Comparison of ENCODE assay signal across 21 cellular contexts in genomic region chr15:49860101-49860500, GRCh38.
DNase-seq lines count a peak whose midpoint lies in the region; ATAC-seq and TF ChIP-seq lines count a peak whose summit lies in the region.
"Had no signal": no experiment of that assay in that cellular context is flagged by ENCODE, and none has a peak within 500 bp of the region (broad histone marks: within the 10 kb centered on the region; RNA-seq: fewer than 3 reads in every experiment).

No MANE protein-coding gene starts in this region.

- CTCF ChIA-PET in mammary epithelial cell (lab: Charles Lee; ENCODE audit: low non-redundant PET), result no interaction called here

- H3K9me3 ChIP-seq in mammary epithelial cell (replicated peaks; ENCODE audit: insufficient read depth, low read length) (no peaks in the 10 kb centered on the region), mesenchymal stem cell (ENCODE audit: control insufficient read depth, low read length) (peaks cover 1% of the 10 kb centered on the region)
- H3K9me3 ChIP-seq: gastroesophageal sphincter had no signal

- TF ChIP-seq CTCF in HFF-Myc (IDR thresholded peaks at IDR 0.05; ENCODE audit: low read depth, low read length, missing control alignments), result no peak
- TF ChIP-seq CTCF in mammary epithelial cell (conservative IDR thresholded peaks at IDR 0.05 in 1 of 2, IDR thresholded peaks at IDR 0.05 in 1 of 2; ENCODE audit: extremely low read depth in 1 of 2, insufficient read depth in 1 of 2, low read depth in 1 of 2, low read length in 2 of 2), result no peak
- no peak for TF ChIP-seq CTCF in glutamatergic neuron (IDR thresholded peaks at IDR 0.05; ENCODE audit: partially characterized antibody, unreplicated experiment)

- H4K20me1 ChIP-seq in mammary epithelial cell (ENCODE audit: insufficient read depth, low read length), result no peaks in the 10 kb centered on the region

- H3K4me3 Mint-ChIP-seq in glutamatergic neuron (ENCODE audit: unreplicated experiment), result no peak overlapping the region
- H3K4me3 Mint-ChIP-seq: activated CD4-positive, alpha-beta T cell treated with anti-CD3 and anti-CD28 coated beads, Interleukin-2, amount 10 ng/mL, durations not matched to agents 24 days and 14 days; B cell; memory B cell had no signal

- H3K9ac ChIP-seq in mammary epithelial cell (ENCODE audit: insufficient read depth, low read length), result no peak overlapping the region
- peak overlapping the region; percentile 92 for H3K9ac ChIP-seq in mesenchymal stem cell (ENCODE audit: low read length)

- no peak for ATAC-seq in GM19463 (IDR thresholded peaks at IDR 0.05; ENCODE audit: unreplicated experiment)
- no peak for ATAC-seq in HG03097 (IDR thresholded peaks at IDR 0.05; ENCODE audit: low FRiP score, unreplicated experiment)
- ATAC-seq: gastroesophageal sphincter, Panc1, SK-N-SH treated with all-trans-retinoic acid at 6 μM for 48 hours had no signal

- WGBS in mammary epithelial cell (ENCODE audit: low coverage, missing lambda C conversion rate), result 79% methylated on average over 7 of the region's 8 CpGs
- WGBS in mesenchymal stem cell, result 95% methylated on average over 6 of the region's 8 CpGs

- no peaks in the 10 kb centered on the region for H3K27me3 ChIP-seq in mammary epithelial cell (ENCODE audit: insufficient read depth, low read length)
- H3K27me3 ChIP-seq in mesenchymal stem cell (ENCODE audit: control insufficient read depth in 1 of 2, insufficient read depth in 1 of 2, low read length in 2 of 2), result no peaks in the 10 kb centered on the region
- H3K27me3 ChIP-seq: cardiac muscle cell, gastroesophageal sphincter had no signal

- no peak overlapping the region for H2BK120ac ChIP-seq in mesenchymal stem cell (ENCODE audit: low read depth, low read length)

- H3K36me3 ChIP-seq in mammary epithelial cell (ENCODE audit: insufficient read depth, low read length) (no peaks in the 10 kb centered on the region), mesenchymal stem cell (ENCODE audit: control insufficient read depth in 1 of 2, insufficient read depth in 2 of 2, low read depth in 1 of 2, low read length in 2 of 2) (peaks cover 0 to 20% of the 10 kb centered on the region in 2 experiments)
- H3K36me3 ChIP-seq: cardiac muscle cell, gastroesophageal sphincter had no signal

- dilution Hi-C loops in mammary epithelial cell (cut with HindIII; ENCODE audit: low sequenced_read_pairs), result no loop called here

- H3K18ac ChIP-seq in mesenchymal stem cell (ENCODE audit: low read depth in 1 of 2, low read length in 2 of 2), result peak overlapping the region; percentile 33 to 57

- H2BK5ac ChIP-seq in mesenchymal stem cell (ENCODE audit: low read depth, low read length, poor library complexity, severe bottlenecking), result no peak overlapping the region

- H3K27ac ChIP-seq in mammary epithelial cell (ENCODE audit: insufficient read depth, low read depth, low read length) (no peak overlapping the region), mesenchymal stem cell (ENCODE audit: low read length, poor library complexity, severe bottlenecking) (no peak overlapping the region)
- H3K27ac ChIP-seq: cardiac muscle cell had no signal

- no peak overlapping the region for H3K4ac ChIP-seq in mesenchymal stem cell (ENCODE audit: low read depth in 1 of 2, low read length in 2 of 2)

- H3K79me2 ChIP-seq in mammary epithelial cell (ENCODE audit: insufficient read depth, low read length), result no peaks in the 10 kb centered on the region

- intact Hi-C loops in mammary epithelial cell (cut with micrococcal nuclease), result loop anchor here (10.0 kb wide), 1 partner anchor 235 kb away; the partner anchor contains the start of genes DTWD1 and FAM227B

- no peak overlapping the region for H2AK5ac ChIP-seq in mesenchymal stem cell (ENCODE audit: low read length, severe bottlenecking)

- no peaks in the 10 kb centered on the region for H3K27me3 Mint-ChIP-seq in glutamatergic neuron (ENCODE audit: unreplicated experiment)
- H3K27me3 Mint-ChIP-seq: activated CD4-positive, alpha-beta T cell treated with anti-CD3 and anti-CD28 coated beads, Interleukin-2, amount 10 ng/mL, durations not matched to agents 24 days and 14 days; B cell; memory B cell had no signal

- no peak overlapping the region for H2BK15ac ChIP-seq in mesenchymal stem cell (ENCODE audit: low read depth, poor library complexity, severe bottlenecking)

- H3K4me3 ChIP-seq in HFF-Myc (replicated peaks; ENCODE audit: low read depth, low read length) (no peak overlapping the region), mammary epithelial cell (replicated peaks in 1 of 3; ENCODE audit: insufficient read depth in 1 of 3, low read depth in 2 of 3, low read length in 3 of 3) (no peak overlapping the region), mesenchymal stem cell (ENCODE audit: insufficient read depth in 1 of 2, low read depth in 1 of 2, low read length in 2 of 2) (no peak overlapping the region)
- H3K4me3 ChIP-seq: cardiac muscle cell, gastroesophageal sphincter had no signal

- peak overlapping the region in 1 of 2 experiments; percentile 15 for H3K14ac ChIP-seq in mesenchymal stem cell (ENCODE audit: low read length in 2 of 2)

- DNase-seq in AG08395 (ENCODE audit: low spot score) (peak; percentile 64), HFF-Myc (ENCODE audit: extremely low read depth, low read depth) (peak; percentile 93), mammary epithelial cell (peak; percentile 80), mesenchymal stem cell (no peak), glutamatergic neuron (no peak), NCI-H128 (lab: John Stamatoyannopoulos, UW; ENCODE audit: unreplicated experiment) (no peak)
- DNase-seq: activated CD4-positive, alpha-beta T cell treated with anti-CD3 and anti-CD28 coated beads, Interleukin-2, amount 10 ng/mL, durations not matched to agents 24 days and 14 days; activated naive CD4-positive, alpha-beta T cell treated with anti-CD3 and anti-CD28 coated beads, Interleukin-2, amount 50 U/mL, for 16 hours; effector CD4-positive, alpha-beta T cell; MM.1S; NCI-H1930; NCI-H526 treated with DMSO at 0.1 percent for 48 hours; stimulated activated CD4-positive, alpha-beta T cell treated with anti-CD3 and anti-CD28 coated beads, Interleukin-2, amount 100 ng/mL, for 24 hours had no signal

- no peak overlapping the region for H3K27ac Mint-ChIP-seq in glutamatergic neuron (ENCODE audit: unreplicated experiment)
- H3K27ac Mint-ChIP-seq: activated CD4-positive, alpha-beta T cell treated with anti-CD3 and anti-CD28 coated beads, Interleukin-2, amount 10 ng/mL, durations not matched to agents 24 days and 14 days; B cell; memory B cell had no signal

- H3K23ac ChIP-seq in mesenchymal stem cell (ENCODE audit: low read length in 2 of 2), result no peak overlapping the region

- no peaks in the 10 kb centered on the region for H3K9me3 Mint-ChIP-seq in glutamatergic neuron (ENCODE audit: unreplicated experiment)
- H3K9me3 Mint-ChIP-seq: activated CD4-positive, alpha-beta T cell treated with anti-CD3 and anti-CD28 coated beads, Interleukin-2, amount 10 ng/mL, durations not matched to agents 24 days and 14 days; memory B cell had no signal

- H4K8ac ChIP-seq in mesenchymal stem cell (ENCODE audit: low read length), result no peak overlapping the region

- H4K91ac ChIP-seq in mesenchymal stem cell (ENCODE audit: low read length), result no peak overlapping the region

- H3K79me1 ChIP-seq in mesenchymal stem cell (replicated peaks; ENCODE audit: low read length, poor library complexity, severe bottlenecking), result no peaks in the 10 kb centered on the region

- H2BK12ac ChIP-seq in mesenchymal stem cell (ENCODE audit: low read length in 2 of 2), result peak overlapping the region in 1 of 2 experiments; percentile 39

- H3K4me1 Mint-ChIP-seq in glutamatergic neuron (ENCODE audit: low read depth, unreplicated experiment), result no peaks in the 10 kb centered on the region
- H3K4me1 Mint-ChIP-seq: activated CD4-positive, alpha-beta T cell treated with anti-CD3 and anti-CD28 coated beads, Interleukin-2, amount 10 ng/mL, durations not matched to agents 24 days and 14 days; B cell; memory B cell had no signal

- H3K4me2 ChIP-seq in mammary epithelial cell (ENCODE audit: insufficient read depth, low read depth, low read length) (no peak overlapping the region), mesenchymal stem cell (ENCODE audit: low read length, poor library complexity, severe bottlenecking) (no peak overlapping the region)

- H3K4me1 ChIP-seq in mammary epithelial cell (ENCODE audit: insufficient read depth, low read length), result peaks cover 18% of the 10 kb centered on the region
- no peaks in the 10 kb centered on the region for H3K4me1 ChIP-seq in mesenchymal stem cell (ENCODE audit: control insufficient read depth, insufficient read depth, low read depth, low read length)
- H3K4me1 ChIP-seq: gastroesophageal sphincter had no signal

- no peak overlapping the region for H2AFZ ChIP-seq in mammary epithelial cell (ENCODE audit: low read depth, low read length)
- H2AFZ ChIP-seq in mesenchymal stem cell (ENCODE audit: low read depth, low read length), result no peak overlapping the region

- BruUV-seq in mammary epithelial cell (replicated peaks; lab: Mats Ljungman, UMichigan), result no TSS peak

- in situ Hi-C loops in mammary epithelial cell (cut with MboI; ENCODE audit: low sequenced_read_pairs in 2 of 2), result no loop called here

- no peaks in the 10 kb centered on the region for H3K36me3 Mint-ChIP-seq in glutamatergic neuron (ENCODE audit: unreplicated experiment)
- H3K36me3 Mint-ChIP-seq: memory B cell had no signal

Comparison
In these comparisons a context has a peak if more than half of its experiments do, and no peak if none do; other contexts are left out.
1. DNase-seq: peak in AG08395 (single experiment), HFF-Myc (single experiment) and mammary epithelial cell (single experiment); none in mesenchymal stem cell (single experiment), glutamatergic neuron (single experiment) and NCI-H128 (single experiment).